ENCODE assay signal across 8 cellular contexts in genomic region chrX:1468250-1468772, GRCh38. TPM values are rescaled to one million over a fixed set of nuclear protein-coding genes. Genes with fewer than 3 reads are reported as not detected.
DNase-seq lines count a peak whose midpoint lies in the region; ATAC-seq and TF ChIP-seq lines count a peak whose summit lies in the region.

No MANE protein-coding gene starts in this region.

- no peaks in the 10 kb centered on the region for H3K4me1 ChIP-seq in H9 (ENCODE audit: insufficient read depth, low read length)
- no peaks in the 10 kb centered on the region for H3K4me1 ChIP-seq in esophagus muscularis mucosa
- no peaks in the 10 kb centered on the region for H3K4me1 ChIP-seq in mesendoderm (ENCODE audit: control insufficient read depth, low read depth, low read length)

- CTCF ChIA-PET in activated CD8-positive, alpha-beta T cell treated with anti-CD3 and anti-CD28 coated beads, Interleukin-2, amount 10 ng/mL, durations not matched to agents 7 days and 5 days (lab: Charles Lee) = no interaction called here

- H3T11ph ChIP-seq in H9 (ENCODE audit: low read length) = no peak overlapping the region

- H2AK5ac ChIP-seq in H9 (ENCODE audit: insufficient read length, low read length) = no peak overlapping the region
- no peak overlapping the region for H2AK5ac ChIP-seq in mesendoderm (ENCODE audit: low read length)

- H4K5ac ChIP-seq in H9 (ENCODE audit: insufficient read length, low read depth, low read length) (no peak overlapping the region), mesendoderm (ENCODE audit: low read length) (no peak overlapping the region)

- no peak overlapping the region for H2BK20ac ChIP-seq in H9 (ENCODE audit: low read depth, low read length, poor library complexity, severe bottlenecking)

- peak; percentile 47 for ATAC-seq in activated CD8-positive, alpha-beta T cell treated with anti-CD3 and anti-CD28 coated beads, Interleukin-2, amount 10 ng/mL, durations not matched to agents 7 days and 5 days
- ATAC-seq in HG02852 (IDR thresholded peaks at IDR 0.05; ENCODE audit: unreplicated experiment) = no peak

- peaks cover 6% of the 10 kb centered on the region for H3K27me3 Mint-ChIP-seq in H9 (ENCODE audit: low read depth)
- no peaks in the 10 kb centered on the region for H3K27me3 Mint-ChIP-seq in activated CD8-positive, alpha-beta T cell treated with anti-CD3 and anti-CD28 coated beads, Interleukin-2, amount 10 ng/mL, durations not matched to agents 7 days and 5 days (ENCODE audit: low read depth)

- H3K18ac ChIP-seq in H9 (ENCODE audit: insufficient read length, low read depth, low read length) (no peak overlapping the region), mesendoderm (ENCODE audit: low read length) (no peak overlapping the region)

- POLR2A ChIA-PET in activated CD8-positive, alpha-beta T cell treated with anti-CD3 and anti-CD28 coated beads, Interleukin-2, amount 10 ng/mL, durations not matched to agents 7 days and 5 days (lab: Charles Lee) = no interaction called here

- no peaks in the 10 kb centered on the region for H3K23me2 ChIP-seq in H9 (ENCODE audit: insufficient read length, low read depth, low read length, poor library complexity, severe bottlenecking)

- intact Hi-C loops in esophagus muscularis mucosa (cut with DNase I) = no loop called here

- DNase-seq in H9 (peak; percentile 25), NCI-H226 (peak; percentile 72), esophagus muscularis mucosa (ENCODE audit: extremely low spot score) (peak; percentile 91), mesendoderm (no peak)
- DNase-seq in activated CD8-positive, alpha-beta T cell treated with anti-CD3 and anti-CD28 coated beads, Interleukin-2, amount 10 ng/mL, durations not matched to agents 7 days and 5 days = peak; percentile 82
- peak; percentile 62 for DNase-seq in stimulated activated CD8-positive, alpha-beta memory T cell treated with anti-CD3 and anti-CD28 coated beads, Interleukin-12 subunit alpha, Interleukin-12 subunit beta, amount 100 ng/mL, for 4 hours (ENCODE audit: low read depth)

- H3K4me1 Mint-ChIP-seq in H9 = peaks cover 10 to 14% of the 10 kb centered on the region in 2 experiments
- peaks cover 90% of the 10 kb centered on the region for H3K4me1 Mint-ChIP-seq in activated CD8-positive, alpha-beta T cell treated with anti-CD3 and anti-CD28 coated beads, Interleukin-2, amount 10 ng/mL, durations not matched to agents 7 days and 5 days (ENCODE audit: low read depth)

- H4K8ac ChIP-seq in H9 (replicated peaks; ENCODE audit: insufficient read length, low read depth, low read length) (no peak overlapping the region), mesendoderm (ENCODE audit: low read depth, low read length) (no peak overlapping the region)

- TF ChIP-seq EP300 in esophagus muscularis mucosa (IDR thresholded peaks at IDR 0.05) = no peak

- H4K20me1 ChIP-seq in H9 (ENCODE audit: control insufficient read depth, insufficient read depth, insufficient read length) = no peaks in the 10 kb centered on the region

- WGBS in H9 (ENCODE audit: extremely low coverage, insufficient read length, low lambda C conversion rate) = no CpG with 5 or more reads among the region's 20 CpGs
- 84% methylated on average over 14 of the region's 20 CpGs for WGBS in esophagus muscularis mucosa
- no CpG with 5 or more reads among the region's 20 CpGs for WGBS in mesendoderm (ENCODE audit: extremely low coverage, insufficient coverage, low lambda C conversion rate)

- H2BK5ac ChIP-seq in H9 (ENCODE audit: insufficient read length, low read length) (no peak overlapping the region), mesendoderm (ENCODE audit: low read length) (no peak overlapping the region)

- H3K27ac ChIP-seq in H9 (ENCODE audit: insufficient read length, low read depth, low read length) (no peak overlapping the region), esophagus muscularis mucosa (replicated peaks in 1 of 4) (no peak overlapping the region), mesendoderm (ENCODE audit: low read depth, low read length) (no peak overlapping the region)

- no peak overlapping the region for H3K14ac ChIP-seq in H9 (ENCODE audit: insufficient read depth, low read length)

- no peak overlapping the region; a peak in 1 of 7 replicates for H3K27ac Mint-ChIP-seq in H9
- peak overlapping the region; percentile 87 for H3K27ac Mint-ChIP-seq in activated CD8-positive, alpha-beta T cell treated with anti-CD3 and anti-CD28 coated beads, Interleukin-2, amount 10 ng/mL, durations not matched to agents 7 days and 5 days

- TF ChIP-seq CTCF in GM12875 (IDR thresholded peaks at IDR 0.05; ENCODE audit: borderline replicate concordance, insufficient read depth, low read depth, low read length) (peak; percentile 31; the same call in 1 of the 2 replicates), H9 (conservative IDR thresholded peaks at IDR 0.05) (no peak), esophagus muscularis mucosa (IDR thresholded peaks at IDR 0.05) (no peak)

- no peak overlapping the region for H3K4me3 Mint-ChIP-seq in H9
- H3K4me3 Mint-ChIP-seq in activated CD8-positive, alpha-beta T cell treated with anti-CD3 and anti-CD28 coated beads, Interleukin-2, amount 10 ng/mL, durations not matched to agents 7 days and 5 days = peak overlapping the region; percentile 70

- H3K4me2 ChIP-seq in H9 (ENCODE audit: insufficient read depth, insufficient read length, low read length) (no peak overlapping the region), mesendoderm (ENCODE audit: low read length) (no peak overlapping the region)

- H2BK12ac ChIP-seq in H9 (ENCODE audit: insufficient read length, low read depth, low read length) = no peak overlapping the region

- H3K27me3 ChIP-seq in H9 (ENCODE audit: insufficient read depth, low read length) (no peaks in the 10 kb centered on the region; the same call in 1 of the 2 replicates), esophagus muscularis mucosa (peaks cover 0 to 73% (median 2%) of the 10 kb centered on the region in 4 donors), mesendoderm (ENCODE audit: insufficient read depth, low read length, poor library complexity) (no peaks in the 10 kb centered on the region)

- no peak overlapping the region for H3K23ac ChIP-seq in H9 (ENCODE audit: insufficient read length, low read depth, low read length)
- no peak overlapping the region for H3K23ac ChIP-seq in mesendoderm (ENCODE audit: low read length)

- H4K91ac ChIP-seq in H9 (ENCODE audit: insufficient read length, low read depth, low read length) = no peak overlapping the region

- H3K9ac ChIP-seq in H9 (ENCODE audit: extremely low read depth, insufficient read length, low read length) (no peak overlapping the region), mesendoderm (ENCODE audit: low read length) (no peak overlapping the region)

- H3K36me3 Mint-ChIP-seq in H9 (ENCODE audit: insufficient read depth in 1 of 3, low read depth in 3 of 3) = no peaks in the 10 kb centered on the region; a peak in 1 of 7 replicates
- H3K36me3 Mint-ChIP-seq in activated CD8-positive, alpha-beta T cell treated with anti-CD3 and anti-CD28 coated beads, Interleukin-2, amount 10 ng/mL, durations not matched to agents 7 days and 5 days (ENCODE audit: low read depth) = peaks cover 64% of the 10 kb centered on the region

- H3K4ac ChIP-seq in H9 (ENCODE audit: low read depth, low read length) (no peak overlapping the region), mesendoderm (ENCODE audit: low read depth, low read length) (no peak overlapping the region)

- H3K79me2 ChIP-seq in H9 (ENCODE audit: insufficient read depth, low read length) (no peaks in the 10 kb centered on the region), mesendoderm (ENCODE audit: control insufficient read depth, insufficient read depth, low read length) (no peaks in the 10 kb centered on the region)

- no peak overlapping the region for H3K56ac ChIP-seq in H9 (ENCODE audit: insufficient read length, low read depth, low read length)
- no peak overlapping the region for H3K56ac ChIP-seq in mesendoderm (ENCODE audit: low read length)

- H3K9me3 ChIP-seq in H9 (ENCODE audit: control insufficient read depth, low read depth, low read length) (no peaks in the 10 kb centered on the region), esophagus muscularis mucosa (no peaks in the 10 kb centered on the region)

- H2BK120ac ChIP-seq in H9 (ENCODE audit: low read depth, low read length, poor library complexity, severe bottlenecking) (no peak overlapping the region), mesendoderm (ENCODE audit: low read depth, low read length) (no peak overlapping the region)

- no peak overlapping the region for H3K4me3 ChIP-seq in GM12875 (ENCODE audit: low read depth, low read length)
- no peak overlapping the region for H3K4me3 ChIP-seq in esophagus muscularis mucosa
- no peak overlapping the region for H3K4me3 ChIP-seq in mesendoderm (ENCODE audit: low read length)

- H3K9me3 Mint-ChIP-seq in H9 = peaks cover 2 to 12% of the 10 kb centered on the region in 2 experiments; a peak in 4 of 5 replicates
- H3K9me3 Mint-ChIP-seq in activated CD8-positive, alpha-beta T cell treated with anti-CD3 and anti-CD28 coated beads, Interleukin-2, amount 10 ng/mL, durations not matched to agents 7 days and 5 days (ENCODE audit: insufficient read depth) = no peaks in the 10 kb centered on the region

- H2BK15ac ChIP-seq in H9 (ENCODE audit: low read depth, low read length) = no peak overlapping the region
- no peak overlapping the region for H2BK15ac ChIP-seq in mesendoderm (replicated peaks; ENCODE audit: low read depth)

- no peak for TF ChIP-seq POLR2A in esophagus muscularis mucosa (IDR thresholded peaks at IDR 0.05; ENCODE audit: low read depth)

- no peak overlapping the region for H2AFZ ChIP-seq in H9 (ENCODE audit: low read length)

- H3K79me1 ChIP-seq in H9 (ENCODE audit: insufficient read depth, low read depth, low read length, poor library complexity, severe bottlenecking) (no peaks in the 10 kb centered on the region), mesendoderm (ENCODE audit: low read length) (no peaks in the 10 kb centered on the region)

- H3K36me3 ChIP-seq in esophagus muscularis mucosa (no peaks in the 10 kb centered on the region), mesendoderm (ENCODE audit: control insufficient read depth, insufficient read depth, low read length) (no peaks in the 10 kb centered on the region)

RNA-seq across cellular contexts. Expression of gene ASMTL, which starts 15.6 kb away (rescaled TPM):
- total RNA-seq in H9 (2021) (59.8 and 64.2 TPM in 2 replicates), esophagus muscularis mucosa (10 to 100 TPM; 28.7 to 52.2 (median 32.8) TPM)
- 10 to 100 TPM; 45.3 to 45.9 TPM for total RNA-seq in activated CD8-positive, alpha-beta T cell treated with anti-CD3 and anti-CD28 coated beads, Interleukin-2, amount 10 ng/mL, durations not matched to agents 7 days and 5 days
- 13.5 TPM for polyA plus RNA-seq in mesendoderm (2013, experiment 1 of 2)
- polyA plus RNA-seq in mesendoderm (2013, experiment 2 of 2) = 14.9 TPM
